ENCODE assay signal across 2 cellular contexts in the genomic region with DNA sequence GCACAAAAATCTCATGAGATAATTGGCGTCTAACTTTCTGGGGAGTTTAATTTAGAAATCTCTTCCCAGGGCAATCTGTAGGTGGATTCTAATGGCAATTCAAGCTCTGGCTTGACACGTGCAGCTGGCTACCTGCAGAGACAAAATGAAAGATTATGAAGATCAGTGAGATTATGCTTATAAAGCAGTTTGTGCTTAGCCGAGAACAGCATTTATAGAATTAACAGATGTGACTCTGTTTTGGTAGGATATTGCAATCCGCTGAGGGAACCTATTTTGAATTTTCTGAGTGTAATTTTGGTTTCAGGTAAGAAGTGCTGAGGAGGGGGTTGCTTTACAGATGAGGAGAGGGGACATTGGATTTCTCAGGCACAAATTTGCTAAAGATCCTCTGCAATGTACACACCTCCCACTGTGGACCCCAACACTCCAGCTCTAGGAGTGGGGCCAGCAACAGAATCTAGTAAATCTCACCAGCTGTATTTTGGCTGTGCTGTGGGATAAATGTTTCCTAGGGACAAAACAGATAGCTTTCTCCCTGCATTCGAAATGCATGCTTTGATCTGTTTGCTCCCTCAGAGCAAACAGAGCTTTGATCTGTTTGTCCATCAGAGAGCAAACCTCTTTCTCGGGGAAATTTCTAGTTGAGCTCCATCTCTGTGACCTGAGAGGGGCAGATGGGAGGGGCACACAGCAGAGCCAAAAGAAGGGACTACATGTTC.
TF ChIP-seq lines count a peak whose summit lies in the region.

No MANE protein-coding gene starts in this region.

TF ChIP-seq in GM23338, 12 proteins besides CTCF, POLR2A, EP300 and RAD21 (continues in another document):
- TF ChIP-seq, protein P1, sequence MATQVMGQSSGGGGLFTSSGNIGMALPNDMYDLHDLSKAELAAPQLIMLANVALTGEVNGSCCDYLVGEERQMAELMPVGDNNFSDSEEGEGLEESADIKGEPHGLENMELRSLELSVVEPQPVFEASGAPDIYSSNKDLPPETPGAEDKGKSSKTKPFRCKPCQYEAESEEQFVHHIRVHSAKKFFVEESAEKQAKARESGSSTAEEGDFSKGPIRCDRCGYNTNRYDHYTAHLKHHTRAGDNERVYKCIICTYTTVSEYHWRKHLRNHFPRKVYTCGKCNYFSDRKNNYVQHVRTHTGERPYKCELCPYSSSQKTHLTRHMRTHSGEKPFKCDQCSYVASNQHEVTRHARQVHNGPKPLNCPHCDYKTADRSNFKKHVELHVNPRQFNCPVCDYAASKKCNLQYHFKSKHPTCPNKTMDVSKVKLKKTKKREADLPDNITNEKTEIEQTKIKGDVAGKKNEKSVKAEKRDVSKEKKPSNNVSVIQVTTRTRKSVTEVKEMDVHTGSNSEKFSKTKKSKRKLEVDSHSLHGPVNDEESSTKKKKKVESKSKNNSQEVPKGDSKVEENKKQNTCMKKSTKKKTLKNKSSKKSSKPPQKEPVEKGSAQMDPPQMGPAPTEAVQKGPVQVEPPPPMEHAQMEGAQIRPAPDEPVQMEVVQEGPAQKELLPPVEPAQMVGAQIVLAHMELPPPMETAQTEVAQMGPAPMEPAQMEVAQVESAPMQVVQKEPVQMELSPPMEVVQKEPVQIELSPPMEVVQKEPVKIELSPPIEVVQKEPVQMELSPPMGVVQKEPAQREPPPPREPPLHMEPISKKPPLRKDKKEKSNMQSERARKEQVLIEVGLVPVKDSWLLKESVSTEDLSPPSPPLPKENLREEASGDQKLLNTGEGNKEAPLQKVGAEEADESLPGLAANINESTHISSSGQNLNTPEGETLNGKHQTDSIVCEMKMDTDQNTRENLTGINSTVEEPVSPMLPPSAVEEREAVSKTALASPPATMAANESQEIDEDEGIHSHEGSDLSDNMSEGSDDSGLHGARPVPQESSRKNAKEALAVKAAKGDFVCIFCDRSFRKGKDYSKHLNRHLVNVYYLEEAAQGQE (IDR thresholded peaks at IDR 0.05; ENCODE audit: unreplicated experiment), result no peak
- no peak for TF ChIP-seq NANOG (IDR thresholded peaks at IDR 0.05; ENCODE audit: borderline replicate concordance)
- no peak for TF ChIP-seq CREB1 (CRISPR knock-in tag; IDR thresholded peaks at IDR 0.05; ENCODE audit: low read depth)
- no peak for TF ChIP-seq POLR2AphosphoS5 (IDR thresholded peaks at IDR 0.05; ENCODE audit: low read depth)
- no peak for TF ChIP-seq ZNF114 (CRISPR knock-in tag; IDR thresholded peaks at IDR 0.05)
- no peak for TF ChIP-seq ZNF462 (CRISPR knock-in tag; IDR thresholded peaks at IDR 0.05)
- TF ChIP-seq EZH2phosphoT487 (IDR thresholded peaks at IDR 0.05; ENCODE audit: unreplicated experiment), result no peak
- TF ChIP-seq ETS1 (IDR thresholded peaks at IDR 0.05), result no peak

TF ChIP-seq in K562, 482 proteins besides CTCF, POLR2A, EP300 and RAD21:
- TF ChIP-seq HMG20A (CRISPR knock-in tag; conservative IDR thresholded peaks at IDR 0.05) (no peak), GMEB1 (CRISPR knock-in tag; IDR thresholded peaks at IDR 0.05) (no peak), ZNF316 (IDR thresholded peaks at IDR 0.05) (peak; percentile 31), BRD9 (IDR thresholded peaks at IDR 0.05; ENCODE audit: low read depth, partially characterized antibody) (no peak), XRCC3 (IDR thresholded peaks at IDR 0.05) (no peak), SAFB2 (IDR thresholded peaks at IDR 0.05; ENCODE audit: borderline replicate concordance, low read depth, low read length, severe bottlenecking) (no peak), SMAD4 (CRISPR knock-in tag; conservative IDR thresholded peaks at IDR 0.05) (no peak)
- TF ChIP-seq, protein P2, sequence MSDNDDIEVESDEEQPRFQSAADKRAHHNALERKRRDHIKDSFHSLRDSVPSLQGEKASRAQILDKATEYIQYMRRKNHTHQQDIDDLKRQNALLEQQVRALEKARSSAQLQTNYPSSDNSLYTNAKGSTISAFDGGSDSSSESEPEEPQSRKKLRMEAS (CRISPR knock-in tag; IDR thresholded peaks at IDR 0.05), result no peak
